8 cellular contexts compared by ENCODE assay signal in the genomic region with DNA sequence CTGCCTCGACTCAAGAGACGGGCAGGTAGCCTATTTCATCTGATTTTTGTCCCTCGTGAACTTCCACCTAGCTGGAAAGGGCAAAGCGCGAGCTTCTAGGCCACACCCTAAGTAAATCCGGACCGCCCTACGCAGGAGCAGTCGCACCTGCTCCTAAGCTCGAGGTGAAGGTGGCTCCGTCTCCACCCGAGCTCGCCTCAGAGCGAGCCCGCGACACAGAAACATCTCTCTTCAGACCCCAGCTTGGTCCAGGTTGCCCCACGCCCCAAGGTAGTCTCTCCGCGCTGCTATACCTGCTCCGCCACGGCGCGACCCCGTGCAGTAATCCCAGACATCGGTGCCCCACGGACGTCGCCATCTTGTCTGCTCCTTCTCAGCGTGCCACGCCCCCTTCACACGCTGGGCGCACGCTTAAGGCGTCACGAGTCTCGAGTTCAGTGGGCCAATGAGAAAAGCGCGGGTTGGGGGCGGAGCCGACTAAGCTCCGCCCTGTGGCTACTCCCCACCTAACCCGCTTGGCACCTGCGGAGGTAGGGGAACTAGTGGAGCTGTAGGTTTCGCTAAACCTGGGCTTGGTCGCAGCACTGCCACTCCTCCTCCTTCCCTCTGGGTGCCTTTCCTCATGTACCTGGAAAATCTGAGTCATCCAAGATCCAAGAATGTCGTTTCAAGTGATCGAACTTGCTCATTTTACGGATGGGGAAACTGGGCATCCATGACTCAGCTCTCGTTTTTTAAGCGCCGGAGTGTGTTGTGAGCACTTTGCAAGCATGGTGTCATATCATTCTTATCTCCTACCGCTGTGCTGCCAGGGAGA. TPM values are rescaled to one million over a fixed set of nuclear protein-coding genes. Genes with fewer than 3 reads are reported as not detected.
DNase-seq lines count a peak whose midpoint lies in the region; ATAC-seq and TF ChIP-seq lines count a peak whose summit lies in the region.

A gene (minus strand): TSS at position 365 of the 817 bp plus-strand sequence. CDS start 7 bp downstream, at position 358.

- H3K9ac ChIP-seq in duodenal mucosa (ENCODE audit: low read depth in 1 of 2, low read length in 2 of 2): peak within 1 kb of the TSS; percentile 69 to 80

- H3K27me3 Mint-ChIP-seq in CD14-positive monocyte (ENCODE audit: low read depth in 3 of 3): peaks cover 0 to 1% (median 0%) of the 10 kb centered on the region in 3 donors
- H3K27me3 Mint-ChIP-seq in activated CD4-positive, alpha-beta memory T cell treated with anti-CD3 and anti-CD28 coated beads, Interleukin-2, amount 10 ng/mL, durations not matched to agents 7 days and 5 days: no peaks in the 10 kb centered on the region

- H3K9me3 ChIP-seq in duodenal mucosa (ENCODE audit: control insufficient read depth in 1 of 2, low read length in 2 of 2): no peaks in the 10 kb centered on the region

- H3K4me1 Mint-ChIP-seq in CD14-positive monocyte: peaks cover 23% of the 10 kb centered on the region
- peaks cover 37% of the 10 kb centered on the region for H3K4me1 Mint-ChIP-seq in activated CD4-positive, alpha-beta memory T cell treated with anti-CD3 and anti-CD28 coated beads, Interleukin-2, amount 10 ng/mL, durations not matched to agents 7 days and 5 days

- CTCF ChIA-PET in activated CD4-positive, alpha-beta memory T cell treated with anti-CD3 and anti-CD28 coated beads, Interleukin-2, amount 10 ng/mL, durations not matched to agents 7 days and 5 days (lab: Charles Lee): interaction anchor here (0.8 to 6.1 kb wide), 15 partner anchors 11 to 540 kb away, joined by 3 to 87 read pairs (median 5); a partner anchor contains a TSS

- H3K27ac ChIP-seq in duodenal mucosa (ENCODE audit: low read depth, low read length): peak within 1 kb of the TSS; percentile 74

- H3K9me3 Mint-ChIP-seq in CD14-positive monocyte: no peaks in the 10 kb centered on the region
- no peaks in the 10 kb centered on the region for H3K9me3 Mint-ChIP-seq in activated CD4-positive, alpha-beta memory T cell treated with anti-CD3 and anti-CD28 coated beads, Interleukin-2, amount 10 ng/mL, durations not matched to agents 7 days and 5 days

- TF ChIP-seq CTCF in CD14-positive monocyte (IDR thresholded peaks at IDR 0.05) (no peak), lower leg skin (IDR thresholded peaks at IDR 0.05) (no peak)

- WGBS in lower leg skin, 2 donors: 1% methylated on average over 49 to 52 of the region's 52 CpGs

- peak; percentile 90 for ATAC-seq in GM19397 (IDR thresholded peaks at IDR 0.05; ENCODE audit: unreplicated experiment)
- ATAC-seq in HG03571 (IDR thresholded peaks at IDR 0.05; ENCODE audit: unreplicated experiment): peak; percentile 83

- POLR2A ChIA-PET in activated CD4-positive, alpha-beta memory T cell treated with anti-CD3 and anti-CD28 coated beads, Interleukin-2, amount 10 ng/mL, durations not matched to agents 7 days and 5 days (lab: Charles Lee): interaction anchor here (0.6 to 3.2 kb wide), 40 partner anchors 9 to 813 kb away, joined by 3 to 37 read pairs (median 4); a partner anchor contains a TSS

- peaks cover 7 to 14% of the 10 kb centered on the region in 2 donors for H3K4me1 ChIP-seq in duodenal mucosa (ENCODE audit: control insufficient read depth in 1 of 2, insufficient read depth in 2 of 2, low read length in 2 of 2)

- H3K36me3 Mint-ChIP-seq in CD14-positive monocyte: peaks cover 0 to 2% of the 10 kb centered on the region in 2 donors
- no peaks in the 10 kb centered on the region for H3K36me3 Mint-ChIP-seq in activated CD4-positive, alpha-beta memory T cell treated with anti-CD3 and anti-CD28 coated beads, Interleukin-2, amount 10 ng/mL, durations not matched to agents 7 days and 5 days (ENCODE audit: low read depth)

- no peaks in the 10 kb centered on the region for H3K36me3 ChIP-seq in duodenal mucosa (ENCODE audit: control insufficient read depth in 1 of 2, insufficient read depth in 2 of 2, low read length in 2 of 2)

- H3K27me3 ChIP-seq in duodenal mucosa (ENCODE audit: control insufficient read depth in 1 of 2, insufficient read depth in 2 of 2, low read length in 2 of 2): no peaks in the 10 kb centered on the region

- no peak for TF ChIP-seq POLR2A in lower leg skin (IDR thresholded peaks at IDR 0.05)

- H3K4me3 ChIP-seq in duodenal mucosa (ENCODE audit: low read depth in 1 of 2, low read length in 2 of 2) (peak within 1 kb of the TSS; percentile 89 to 94), lower leg skin (ENCODE audit: low read depth, poor library complexity, severe bottlenecking) (peak within 1 kb of the TSS; percentile 65)

- peak within 1 kb of the TSS; percentile 99 to 100 for H3K4me3 Mint-ChIP-seq in CD14-positive monocyte
- H3K4me3 Mint-ChIP-seq in activated CD4-positive, alpha-beta memory T cell treated with anti-CD3 and anti-CD28 coated beads, Interleukin-2, amount 10 ng/mL, durations not matched to agents 7 days and 5 days: peak within 1 kb of the TSS; percentile 91

- peak within 1 kb of the TSS; percentile 94 to 97 (median 96) for H3K27ac Mint-ChIP-seq in CD14-positive monocyte
- H3K27ac Mint-ChIP-seq in activated CD4-positive, alpha-beta memory T cell treated with anti-CD3 and anti-CD28 coated beads, Interleukin-2, amount 10 ng/mL, durations not matched to agents 7 days and 5 days: peak within 1 kb of the TSS; percentile 91

- intact Hi-C loops in CD14-positive monocyte (cut with micrococcal nuclease): loop anchor here (2.0 to 10.0 kb wide), 4 partner anchors 15 to 283 kb away; a partner anchor contains a TSS
- intact Hi-C loops in lower leg skin (cut with DNase I; ENCODE audit: low total_unique reads): loop anchor here (10.0 kb wide), 1 partner anchor 813 kb away; a partner anchor contains a TSS

- DNase-seq in CD14-positive monocyte (ENCODE audit: low spot score) (peak; percentile 95), NCI-H82 treated with DMSO at 0.1 percent for 48 hours (lab: John Stamatoyannopoulos, UW; ENCODE audit: unreplicated experiment) (peak; percentile 80), lower leg skin (ENCODE audit: low spot score in 2 of 2) (peak; percentile 96 to 99)
- peak; percentile 98 for DNase-seq in activated CD4-positive, alpha-beta memory T cell treated with anti-CD3 and anti-CD28 coated beads, Interleukin-2, amount 10 ng/mL, durations not matched to agents 7 days and 5 days
- peak; percentile 93 to 95 for DNase-seq in stimulated activated CD4-positive, alpha-beta T cell treated with anti-CD3 and anti-CD28 coated beads, Interleukin-4, amount 100 ng/mL, for 48 hours (ENCODE audit: low read depth in 2 of 2)

RNA-seq across cellular contexts. Expression of the gene that starts here (rescaled TPM):
- 10 to 100 TPM; 38.1 to 45.3 TPM for polyA plus RNA-seq in CD14-positive monocyte
- total RNA-seq in activated CD4-positive, alpha-beta memory T cell treated with anti-CD3 and anti-CD28 coated beads, Interleukin-2, amount 10 ng/mL, durations not matched to agents 7 days and 5 days: 10 to 100 TPM; 19.2 to 19.6 TPM
- 10 to 100 TPM; 32.0 to 62.5 (median 45.5) TPM for total RNA-seq in lower leg skin

Comparison
In these comparisons a context has a peak if more than half of its experiments do, and no peak if none do; other contexts are left out.
1. Peak in every context shown above with its lines: DNase-seq, ATAC-seq, H3K4me3 ChIP-seq and H3K27ac ChIP-seq.